In the genomic region with DNA sequence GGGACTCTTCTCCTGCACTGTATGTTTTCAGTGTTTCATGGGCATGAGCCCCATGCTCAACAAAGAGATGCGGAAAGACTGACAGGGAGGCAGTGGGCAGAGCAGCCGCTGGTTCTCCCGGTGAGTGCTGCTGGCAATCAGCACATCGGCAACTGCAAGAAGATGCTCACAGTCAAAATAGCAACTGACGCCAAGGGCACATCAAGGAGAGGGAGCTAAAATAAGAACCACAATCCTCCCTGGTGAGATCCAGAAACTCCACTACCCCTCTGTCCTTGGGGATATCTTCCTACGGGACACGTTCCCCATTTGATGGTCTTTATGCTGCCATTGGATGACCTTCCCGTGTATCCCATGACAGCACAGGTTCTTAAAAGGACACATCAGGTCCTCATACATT, we compare ENCODE assay signal across 16 cellular contexts. TPM values are rescaled to one million over a fixed set of nuclear protein-coding genes. Genes with fewer than 3 reads are reported as not detected.
DNase-seq lines count a peak whose midpoint lies in the region; ATAC-seq, FAIRE-seq and TF ChIP-seq lines count a peak whose summit lies in the region.
"Had no signal": no experiment of that assay in that cellular context is flagged by ENCODE, and none has a peak within 500 bp of the region (broad histone marks: within the 10 kb centered on the region; RNA-seq: fewer than 3 reads in every experiment).

No MANE protein-coding gene starts in this region.

- H4K20me1 ChIP-seq in H1 (replicated peaks in 1 of 2; ENCODE audit: control insufficient read depth in 1 of 2, insufficient read depth in 2 of 2, low read length in 2 of 2) = no peaks in the 10 kb centered on the region

- no peak overlapping the region for H2AFZ ChIP-seq in H1 (ENCODE audit: low read length)

- H3K23ac ChIP-seq in H1 (ENCODE audit: insufficient read length) = no peak overlapping the region

- H3K79me2 ChIP-seq in H1 (ENCODE audit: control insufficient read depth in 1 of 2, insufficient read depth in 2 of 2, low read length in 2 of 2) = no peaks in the 10 kb centered on the region

- no peak overlapping the region for H3K27ac ChIP-seq in H1 (ENCODE audit: low read depth, low read length)
- H3K27ac ChIP-seq in heart left ventricle = peak overlapping the region in 5 of 12 donors; percentile 4 to 47 (median 33)
- peak overlapping the region; percentile 0 for H3K27ac ChIP-seq in right cardiac atrium (ENCODE audit: low read length)
- H3K27ac ChIP-seq in gastrocnemius medialis = peak overlapping the region; percentile 55 to 67 (median 64)

- H3K4me1 ChIP-seq in H1 (replicated peaks in 1 of 4; ENCODE audit: control insufficient read depth in 3 of 4, insufficient read depth in 4 of 4, low read length in 3 of 4) (peaks cover 2 to 10% (median 6%) of the 10 kb centered on the region in 4 experiments; a peak in 4 of 7 replicates), heart left ventricle (peaks cover 0 to 31% (median 14%) of the 10 kb centered on the region in 12 donors), right cardiac atrium (ENCODE audit: control insufficient read depth, insufficient read depth, low read length) (peaks cover 3% of the 10 kb centered on the region), gastrocnemius medialis (peaks cover 7 to 31% of the 10 kb centered on the region in 2 donors)

- no peak overlapping the region for H2BK15ac ChIP-seq in H1 (ENCODE audit: low read length)

- no peak overlapping the region for H3K4me3 ChIP-seq in H1 (ENCODE audit: extremely low read depth in 1 of 4, insufficient read depth in 2 of 4, low read depth in 3 of 4, low read length in 4 of 4)
- no peak overlapping the region for H3K4me3 ChIP-seq in heart left ventricle
- H3K4me3 ChIP-seq in right cardiac atrium (ENCODE audit: low read length) = no peak overlapping the region
- no peak overlapping the region for H3K4me3 ChIP-seq in gastrocnemius medialis
- H3K4me3 ChIP-seq: GM12878 had no signal

- H3K4ac ChIP-seq in H1 (replicated peaks; ENCODE audit: insufficient read length, low read depth, low read length) = no peak overlapping the region

- ATAC-seq in heart left ventricle (peak; percentile 40 to 76 (median 50)), right cardiac atrium (no peak), gastrocnemius medialis (peak; percentile 54 to 71), GM18520 (IDR thresholded peaks at IDR 0.05; ENCODE audit: unreplicated experiment) (no peak), GM21423 (IDR thresholded peaks at IDR 0.05; ENCODE audit: unreplicated experiment) (no peak)
- ATAC-seq: GM12878, HCT116 had no signal

- H2BK5ac ChIP-seq in H1 (ENCODE audit: low read depth, low read length) = no peak overlapping the region

- no peak for DNase-seq in H1 (ENCODE audit: low read depth in 1 of 2, low spot score in 2 of 2)
- peak in 3 of 5 donors; percentile 29 to 50 (median 40) for DNase-seq in heart left ventricle
- no peak for DNase-seq in right cardiac atrium
- DNase-seq in gastrocnemius medialis = peak; percentile 39 to 68
- no peak for DNase-seq in iPS-NIHi11 (ENCODE audit: low spot score)
- DNase-seq: C1 segment of cervical spinal cord; Calu3; CD4-positive, alpha-beta T cell; DMS79 had no signal

- no peak overlapping the region for H4K5ac ChIP-seq in H1 (ENCODE audit: insufficient read length, low read depth, low read length)

- H3K9me3 ChIP-seq in H1 (ENCODE audit: insufficient read depth in 2 of 2, low read depth in 1 of 2, low read length in 1 of 2) (no peaks in the 10 kb centered on the region), heart left ventricle (no peaks in the 10 kb centered on the region), right cardiac atrium (ENCODE audit: control insufficient read depth, low read length) (no peaks in the 10 kb centered on the region), gastrocnemius medialis (no peaks in the 10 kb centered on the region)

- no peak for TF ChIP-seq EP300 in H1 (IDR thresholded peaks at IDR 0.05; ENCODE audit: borderline replicate concordance in 1 of 2, low read depth in 2 of 2, low read length in 2 of 2)

- H3K79me1 ChIP-seq in H1 (ENCODE audit: low read depth, low read length) = no peaks in the 10 kb centered on the region; the same call in 1 of the 2 replicates

- POLR2A ChIA-PET in H1 (lab: Charles Lee; ENCODE audit: partially characterized antibody) = no interaction called here

- TF ChIP-seq POLR2A in H1 (IDR thresholded peaks at IDR 0.05; ENCODE audit: control extremely low read depth in 1 of 2, low read depth in 2 of 2, low read length in 2 of 2) (no peak), heart left ventricle (IDR thresholded peaks at IDR 0.05) (no peak), gastrocnemius medialis (IDR thresholded peaks at IDR 0.05) (no peak)

- intact Hi-C loops in heart left ventricle (cut with DNase I) (no loop called here), right cardiac atrium (cut with DNase I) (no loop called here), gastrocnemius medialis (cut with DNase I; ENCODE audit: low total_unique reads) (no loop called here)

- H3K27me3 ChIP-seq in H1 (replicated peaks in 1 of 4; ENCODE audit: control insufficient read depth in 3 of 4, extremely low read depth in 1 of 4, insufficient read depth in 3 of 4, low read length in 3 of 4) (no peaks in the 10 kb centered on the region), heart left ventricle (no peaks in the 10 kb centered on the region), right cardiac atrium (ENCODE audit: control insufficient read depth, insufficient read depth) (no peaks in the 10 kb centered on the region), gastrocnemius medialis (no peaks in the 10 kb centered on the region)

- TF ChIP-seq CTCF in H1 (IDR thresholded peaks at IDR 0.05; ENCODE audit: control extremely low read depth in 1 of 3, insufficient read depth in 1 of 3, low read depth in 1 of 3, low read length in 3 of 3) (no peak), heart left ventricle (IDR thresholded peaks at IDR 0.05) (no peak), gastrocnemius medialis (IDR thresholded peaks at IDR 0.05 in 4 of 5, conservative IDR thresholded peaks at IDR 0.05 in 1 of 5) (no peak)

- no peak for TF ChIP-seq RAD21 in H1 (IDR thresholded peaks at IDR 0.05 in 1 of 2, conservative IDR thresholded peaks at IDR 0.05 in 1 of 2; ENCODE audit: low read depth in 2 of 2, low read length in 2 of 2)

- no peak overlapping the region for H3K18ac ChIP-seq in H1 (ENCODE audit: extremely low read depth, low read length)

- H3K4me2 ChIP-seq in H1 (ENCODE audit: insufficient read depth in 1 of 2, low read depth in 2 of 2, low read length in 2 of 2) = no peak overlapping the region

- no peak overlapping the region for H2BK20ac ChIP-seq in H1 (ENCODE audit: low read length)

- H3K56ac ChIP-seq in H1 (replicated peaks; ENCODE audit: insufficient read length, low read depth, low read length) = no peak overlapping the region

- in situ Hi-C loops in gastrocnemius medialis (cut with MboI; ENCODE audit: low sequenced_read_pairs in 4 of 4) = no loop called here

- WGBS in H1 (ENCODE audit: extremely low coverage in 1 of 2, insufficient coverage in 1 of 2, insufficient read length in 1 of 2, insufficient replicate concordance in 2 of 2, low coverage in 1 of 2, low lambda C conversion rate in 2 of 2, missing lambda C conversion rate in 1 of 2), 2 experiments = 96% methylated on average over 8 of the region's 8 CpGs; no CpG with 5 or more reads in 1 of the 2 experiments
- 48 to 70% (median 60%) methylated on average over 8 of the region's 8 CpGs for WGBS in heart left ventricle, 4 donors
- WGBS in right cardiac atrium = 71% methylated on average over 8 of the region's 8 CpGs

- no peak overlapping the region for H2BK12ac ChIP-seq in H1 (ENCODE audit: low read depth, low read length)

- H3K14ac ChIP-seq in H1 (ENCODE audit: insufficient read length) = peak overlapping the region; percentile 62

- CTCF ChIA-PET in H1 (lab: Charles Lee; ENCODE audit: partially characterized antibody) = interaction anchor here (1.3 kb wide), 1 partner anchor 71 kb away, joined by 3 read pairs; no protein-coding TSS in a partner anchor

- H3K9ac ChIP-seq in H1 (replicated peaks in 1 of 4; ENCODE audit: extremely low read depth in 1 of 4, low read depth in 3 of 4, low read length in 3 of 4) = no peak overlapping the region

- H2BK120ac ChIP-seq in H1 (replicated peaks; ENCODE audit: low read depth, low read length) = no peak overlapping the region

- peak overlapping the region; percentile 18; the same call in 1 of the 2 replicates for H2AK5ac ChIP-seq in H1 (ENCODE audit: low read depth, low read length)

- H3K23me2 ChIP-seq in H1 (ENCODE audit: low read depth, low read length) = no peaks in the 10 kb centered on the region

- peak overlapping the region; percentile 53 for H4K91ac ChIP-seq in H1 (replicated peaks; ENCODE audit: insufficient read length, low read length)

- H3K36me3 ChIP-seq in H1 (ENCODE audit: control insufficient read depth in 2 of 4, insufficient read depth in 4 of 4, low read length in 3 of 4) = no peaks in the 10 kb centered on the region; a peak in 1 of 8 replicates
- H3K36me3 ChIP-seq in heart left ventricle = no peaks in the 10 kb centered on the region
- H3K36me3 ChIP-seq in gastrocnemius medialis = no peaks in the 10 kb centered on the region

- H4K8ac ChIP-seq in H1 (ENCODE audit: extremely low read depth, insufficient read depth, low read length) = no peak overlapping the region

- no peak for FAIRE-seq in H1 (lab: Jason Lieb, UNC)
- FAIRE-seq: A204.1, GM12878, GM18507, H54 had no signal

TF ChIP-seq in H1, 55 proteins besides CTCF, POLR2A, EP300 and RAD21 (continues in another document):
- no peak for TF ChIP-seq JUND (IDR thresholded peaks at IDR 0.05; ENCODE audit: low read length)
- TF ChIP-seq, protein P1, sequence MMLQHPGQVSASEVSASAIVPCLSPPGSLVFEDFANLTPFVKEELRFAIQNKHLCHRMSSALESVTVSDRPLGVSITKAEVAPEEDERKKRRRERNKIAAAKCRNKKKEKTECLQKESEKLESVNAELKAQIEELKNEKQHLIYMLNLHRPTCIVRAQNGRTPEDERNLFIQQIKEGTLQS (IDR thresholded peaks at IDR 0.05; ENCODE audit: insufficient read depth, low read depth, low read length) = no peak

RNA-seq across cellular contexts. Expression of gene SVIL, which starts 28.9 kb away (rescaled TPM):
- 15.4 and 16.0 TPM in 2 replicates for total RNA-seq in H1 (2021; fragmentation: NEBNext Ultra II Directional; extraction: Animal tissue kit (Norgen Biotek cat#: 25700))
- polyA plus RNA-seq in H1 (2011; rRNA removed) (4.3 and 4.7 TPM in 2 replicates), heart left ventricle (100 to 1,000 TPM in 1 of 2 donors, 10 to 100 TPM in 1; 95.2 to 139 TPM), right cardiac atrium (106 TPM)
- 5.3 TPM for polyA plus RNA-seq in H1 (2011; cell fraction: cytosol; rRNA removed)
- 18.4 TPM for polyA plus RNA-seq in H1 (2011; cell fraction: nucleus; rRNA removed)
- 11.8 to 19.5 TPM (median 12.7 TPM) in 4 replicates for polyA plus RNA-seq in H1 (2012, experiment 1 of 2)
- polyA plus RNA-seq in H1 (2012, experiment 2 of 2) = 0.76 TPM
- 14.1 TPM for polyA plus RNA-seq in H1 (2013, experiment 1 of 2)
- polyA plus RNA-seq in H1 (2013, experiment 2 of 2) = 13.6 TPM
- polyA minus RNA-seq in H1 (2011; rRNA and poly(A)+ RNA removed) = 12.4 and 14.0 TPM in 2 replicates
- polyA minus RNA-seq in H1 (2011; cell fraction: cytosol; rRNA and poly(A)+ RNA removed) = 14.7 TPM
- polyA minus RNA-seq in H1 (2011; cell fraction: nucleus; rRNA and poly(A)+ RNA removed) = 18.8 TPM
- total RNA-seq in heart left ventricle (100 to 1,000 TPM; 262 to 589 (median 387) TPM), right cardiac atrium (100 to 1,000 TPM; 254 to 374 (median 287) TPM), gastrocnemius medialis (1,000 to 10,000 TPM; 1,040 to 1,354 (median 1,121) TPM)

Comparison
In these comparisons a context has a peak if more than half of its experiments do, and no peak if none do; other contexts are left out.
1. DNase-seq: peak in heart left ventricle (3 of 5) and gastrocnemius medialis (2 of 2); none in H1 (0 of 2), right cardiac atrium (0 of 3) and iPS-NIHi11 (single experiment).
2. ATAC-seq: peak in heart left ventricle (4 of 4) and gastrocnemius medialis (2 of 2); none in right cardiac atrium (0 of 2), GM18520 (single experiment) and GM21423 (single experiment).
3. RNA of gene SVIL, which starts 28.9 kb away (total RNA-seq): 1,040 to 1,354 TPM in gastrocnemius medialis, 262 to 589 TPM in heart left ventricle and 254 to 374 TPM in right cardiac atrium; 15.4 to 16.0 TPM in H1; every median in the first group is over 10 times any median in the second.